In genomic region chr20:610130-611046, GRCh38 we compare ENCODE assay signal across 9 cellular contexts. TPM values are rescaled to one million over a fixed set of nuclear protein-coding genes. Genes with fewer than 3 reads are reported as not detected.
DNase-seq lines count a peak whose midpoint lies in the region; ATAC-seq and TF ChIP-seq lines count a peak whose summit lies in the region.
"Had no signal": no experiment of that assay in that cellular context is flagged by ENCODE, and none has a peak within 500 bp of the region (broad histone marks: within the 10 kb centered on the region; RNA-seq: fewer than 3 reads in every experiment).

TCF15 (minus strand) TSS chr20:610309; CDS start chr20:610237, 72 bp downstream.

- DNase-seq in AG08395 (ENCODE audit: low spot score): peak; percentile 17
- DNase-seq in activated naive CD8-positive, alpha-beta T cell treated with anti-CD3 and anti-CD28 coated beads, Interleukin-2, amount 50 U/mL, for 24 hours: peak; percentile 18
- DNase-seq in immature natural killer cell: peak; percentile 8 to 13 (median 12)
- no peak for DNase-seq in superior temporal gyrus (ENCODE audit: extremely low spot score)
- no peak for DNase-seq in prostate gland (ENCODE audit: low spot score)
- DNase-seq in GM19240 (ENCODE audit: insufficient read length, low spot score): no peak
- DNase-seq: stimulated activated naive B cell treated with anti-CD40 and anti-IgM and Interleukin-4, amounts not matched to agents 10 μg/mL and 1 μg/mL and 100 μg/mL, for 72 hours had no signal

- H3K27me3 ChIP-seq in HUES6 (ENCODE audit: control insufficient read depth, insufficient read depth, low read length) (peaks cover 50% of the 10 kb centered on the region), prostate gland (replicated peaks; ENCODE audit: insufficient read depth) (peaks cover 2% of the 10 kb centered on the region)

- H3K4me3 ChIP-seq in HUES6 (ENCODE audit: low read depth, low read length) (peak within 1 kb of the TSS; percentile 69), prostate gland (no peak within 1 kb of the TSS)

- intact Hi-C loops in prostate gland (cut with DNase I): no loop called here

- no peaks in the 10 kb centered on the region for H3K36me3 ChIP-seq in HUES6 (ENCODE audit: control insufficient read depth, insufficient read depth, low read length)
- H3K36me3 ChIP-seq in prostate gland: no peaks in the 10 kb centered on the region

- H3K9me3 Mint-ChIP-seq in activated naive CD8-positive, alpha-beta T cell treated with anti-CD3 and anti-CD28 coated beads, Interleukin-2, amount 50 U/mL, for 24 hours: no peaks in the 10 kb centered on the region
- peaks cover 0 to 5% (median 0%) of the 10 kb centered on the region in 6 donors for H3K9me3 Mint-ChIP-seq in immature natural killer cell
- H3K9me3 Mint-ChIP-seq: stimulated activated naive B cell treated with anti-CD40 and anti-IgM and Interleukin-4, amounts not matched to agents 10 μg/mL and 1 μg/mL and 100 μg/mL, for 72 hours had no signal

- peaks cover 10% of the 10 kb centered on the region for H3K4me1 Mint-ChIP-seq in activated naive CD8-positive, alpha-beta T cell treated with anti-CD3 and anti-CD28 coated beads, Interleukin-2, amount 50 U/mL, for 24 hours
- H3K4me1 Mint-ChIP-seq in immature natural killer cell: peaks cover 0 to 7% of the 10 kb centered on the region in 2 donors

- H3K9me3 ChIP-seq in HUES6 (ENCODE audit: control insufficient read depth, insufficient read depth, low read depth, low read length): no peaks in the 10 kb centered on the region
- H3K9me3 ChIP-seq in prostate gland: no peaks in the 10 kb centered on the region

- peaks cover 26% of the 10 kb centered on the region for H3K4me1 ChIP-seq in HUES6 (ENCODE audit: control insufficient read depth, insufficient read depth, low read length)
- no peaks in the 10 kb centered on the region for H3K4me1 ChIP-seq in prostate gland (replicated peaks)

- H3K27ac Mint-ChIP-seq in activated naive CD8-positive, alpha-beta T cell treated with anti-CD3 and anti-CD28 coated beads, Interleukin-2, amount 50 U/mL, for 24 hours: no peak within 1 kb of the TSS
- H3K27ac Mint-ChIP-seq in immature natural killer cell: no peak within 1 kb of the TSS
- H3K27ac Mint-ChIP-seq: stimulated activated naive B cell treated with anti-CD40 and anti-IgM and Interleukin-4, amounts not matched to agents 10 μg/mL and 1 μg/mL and 100 μg/mL, for 72 hours had no signal

- no peak for TF ChIP-seq CTCF in prostate gland (IDR thresholded peaks at IDR 0.05)

- peak; percentile 26 for ATAC-seq in activated naive CD8-positive, alpha-beta T cell treated with anti-CD3 and anti-CD28 coated beads, Interleukin-2, amount 50 U/mL, for 24 hours
- ATAC-seq in HG03565 (IDR thresholded peaks at IDR 0.05; ENCODE audit: unreplicated experiment): no peak

- 8% methylated on average over 61 of the region's 84 CpGs for WGBS in prostate gland

- H3K27ac ChIP-seq in HUES6 (ENCODE audit: low read depth, low read length): no peak within 1 kb of the TSS
- no peak within 1 kb of the TSS for H3K27ac ChIP-seq in prostate gland

- no peaks in the 10 kb centered on the region for H3K36me3 Mint-ChIP-seq in activated naive CD8-positive, alpha-beta T cell treated with anti-CD3 and anti-CD28 coated beads, Interleukin-2, amount 50 U/mL, for 24 hours (ENCODE audit: low read depth)
- H3K36me3 Mint-ChIP-seq in immature natural killer cell: no peaks in the 10 kb centered on the region
- H3K36me3 Mint-ChIP-seq: stimulated activated naive B cell treated with anti-CD40 and anti-IgM and Interleukin-4, amounts not matched to agents 10 μg/mL and 1 μg/mL and 100 μg/mL, for 72 hours had no signal

- H3K9ac ChIP-seq in HUES6 (ENCODE audit: low read length): peak within 1 kb of the TSS; percentile 48

- TF ChIP-seq POLR2A in prostate gland (IDR thresholded peaks at IDR 0.05): no peak

- peaks cover 53% of the 10 kb centered on the region for H3K27me3 Mint-ChIP-seq in activated naive CD8-positive, alpha-beta T cell treated with anti-CD3 and anti-CD28 coated beads, Interleukin-2, amount 50 U/mL, for 24 hours
- H3K27me3 Mint-ChIP-seq in immature natural killer cell (ENCODE audit: low read depth in 3 of 3): peaks cover 5 to 24% (median 20%) of the 10 kb centered on the region in 3 donors

- no peak within 1 kb of the TSS for H3K4me3 Mint-ChIP-seq in activated naive CD8-positive, alpha-beta T cell treated with anti-CD3 and anti-CD28 coated beads, Interleukin-2, amount 50 U/mL, for 24 hours
- H3K4me3 Mint-ChIP-seq in immature natural killer cell: peak within 1 kb of the TSS in 4 of 5 donors; percentile 34 to 61 (median 42)

RNA-seq across cellular contexts. Expression of gene TCF15, which starts in this region (rescaled TPM):
- polyA plus RNA-seq in immature natural killer cell: not detected
- total RNA-seq in prostate gland: under 1 TPM; 0.55 to 0.68 TPM

Comparison
In these comparisons a context has a peak if more than half of its experiments do, and no peak if none do; other contexts are left out.
1. Peak in DNase-seq in immature natural killer cell; RNA of the gene not detected or under 1 TPM.
2. DNase-seq: peak in AG08395 (single experiment) and activated naive CD8-positive, alpha-beta T cell treated with anti-CD3 and anti-CD28 coated beads, Interleukin-2, amount 50 U/mL, for 24 hours (single experiment); none in superior temporal gyrus (single experiment), prostate gland (single experiment) and GM19240 (single experiment).